1 cellular context compared by ENCODE assay signal in the genomic region with DNA sequence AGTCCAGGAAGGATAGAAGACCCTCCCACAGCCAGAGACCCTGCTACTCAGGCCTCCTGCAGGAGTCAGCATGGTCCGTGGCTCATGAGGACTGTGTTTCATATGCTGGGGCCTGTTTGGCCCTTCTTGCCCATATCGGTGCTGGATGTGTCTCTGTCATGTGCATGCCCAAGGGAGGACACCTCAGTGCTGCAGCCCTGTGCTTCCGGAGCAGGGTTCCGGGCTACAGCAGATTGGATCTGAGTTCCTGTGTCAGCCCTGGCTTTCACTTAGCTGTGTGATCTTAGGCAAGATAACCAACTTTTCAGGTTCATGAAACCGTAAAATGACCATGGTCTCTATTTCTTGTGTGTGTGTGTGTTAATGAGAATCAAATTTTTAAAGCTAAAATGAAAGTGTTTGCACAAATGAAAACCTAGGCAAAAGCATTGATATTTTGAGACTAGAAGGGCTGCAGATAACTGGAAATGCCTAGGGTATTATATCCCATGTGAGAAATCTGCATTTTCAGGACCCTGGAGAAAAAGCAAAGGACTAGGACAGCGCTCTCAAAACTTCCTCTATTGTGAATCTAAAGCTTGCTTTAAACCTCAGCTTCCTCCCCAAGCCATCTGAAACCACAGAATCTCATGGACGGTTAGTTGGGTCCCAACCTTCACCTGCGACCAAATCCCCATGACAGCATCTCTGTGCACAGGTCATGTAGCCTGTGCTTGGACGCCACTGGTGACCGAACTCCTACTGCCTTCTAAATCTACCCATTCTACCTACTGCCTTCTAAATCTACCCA.
TF ChIP-seq lines count a peak whose summit lies in the region.

No MANE protein-coding gene starts in this region.

TF ChIP-seq in GM23338, 12 proteins besides CTCF, POLR2A, EP300 and RAD21 (continued from another document):
- TF ChIP-seq, protein P1, sequence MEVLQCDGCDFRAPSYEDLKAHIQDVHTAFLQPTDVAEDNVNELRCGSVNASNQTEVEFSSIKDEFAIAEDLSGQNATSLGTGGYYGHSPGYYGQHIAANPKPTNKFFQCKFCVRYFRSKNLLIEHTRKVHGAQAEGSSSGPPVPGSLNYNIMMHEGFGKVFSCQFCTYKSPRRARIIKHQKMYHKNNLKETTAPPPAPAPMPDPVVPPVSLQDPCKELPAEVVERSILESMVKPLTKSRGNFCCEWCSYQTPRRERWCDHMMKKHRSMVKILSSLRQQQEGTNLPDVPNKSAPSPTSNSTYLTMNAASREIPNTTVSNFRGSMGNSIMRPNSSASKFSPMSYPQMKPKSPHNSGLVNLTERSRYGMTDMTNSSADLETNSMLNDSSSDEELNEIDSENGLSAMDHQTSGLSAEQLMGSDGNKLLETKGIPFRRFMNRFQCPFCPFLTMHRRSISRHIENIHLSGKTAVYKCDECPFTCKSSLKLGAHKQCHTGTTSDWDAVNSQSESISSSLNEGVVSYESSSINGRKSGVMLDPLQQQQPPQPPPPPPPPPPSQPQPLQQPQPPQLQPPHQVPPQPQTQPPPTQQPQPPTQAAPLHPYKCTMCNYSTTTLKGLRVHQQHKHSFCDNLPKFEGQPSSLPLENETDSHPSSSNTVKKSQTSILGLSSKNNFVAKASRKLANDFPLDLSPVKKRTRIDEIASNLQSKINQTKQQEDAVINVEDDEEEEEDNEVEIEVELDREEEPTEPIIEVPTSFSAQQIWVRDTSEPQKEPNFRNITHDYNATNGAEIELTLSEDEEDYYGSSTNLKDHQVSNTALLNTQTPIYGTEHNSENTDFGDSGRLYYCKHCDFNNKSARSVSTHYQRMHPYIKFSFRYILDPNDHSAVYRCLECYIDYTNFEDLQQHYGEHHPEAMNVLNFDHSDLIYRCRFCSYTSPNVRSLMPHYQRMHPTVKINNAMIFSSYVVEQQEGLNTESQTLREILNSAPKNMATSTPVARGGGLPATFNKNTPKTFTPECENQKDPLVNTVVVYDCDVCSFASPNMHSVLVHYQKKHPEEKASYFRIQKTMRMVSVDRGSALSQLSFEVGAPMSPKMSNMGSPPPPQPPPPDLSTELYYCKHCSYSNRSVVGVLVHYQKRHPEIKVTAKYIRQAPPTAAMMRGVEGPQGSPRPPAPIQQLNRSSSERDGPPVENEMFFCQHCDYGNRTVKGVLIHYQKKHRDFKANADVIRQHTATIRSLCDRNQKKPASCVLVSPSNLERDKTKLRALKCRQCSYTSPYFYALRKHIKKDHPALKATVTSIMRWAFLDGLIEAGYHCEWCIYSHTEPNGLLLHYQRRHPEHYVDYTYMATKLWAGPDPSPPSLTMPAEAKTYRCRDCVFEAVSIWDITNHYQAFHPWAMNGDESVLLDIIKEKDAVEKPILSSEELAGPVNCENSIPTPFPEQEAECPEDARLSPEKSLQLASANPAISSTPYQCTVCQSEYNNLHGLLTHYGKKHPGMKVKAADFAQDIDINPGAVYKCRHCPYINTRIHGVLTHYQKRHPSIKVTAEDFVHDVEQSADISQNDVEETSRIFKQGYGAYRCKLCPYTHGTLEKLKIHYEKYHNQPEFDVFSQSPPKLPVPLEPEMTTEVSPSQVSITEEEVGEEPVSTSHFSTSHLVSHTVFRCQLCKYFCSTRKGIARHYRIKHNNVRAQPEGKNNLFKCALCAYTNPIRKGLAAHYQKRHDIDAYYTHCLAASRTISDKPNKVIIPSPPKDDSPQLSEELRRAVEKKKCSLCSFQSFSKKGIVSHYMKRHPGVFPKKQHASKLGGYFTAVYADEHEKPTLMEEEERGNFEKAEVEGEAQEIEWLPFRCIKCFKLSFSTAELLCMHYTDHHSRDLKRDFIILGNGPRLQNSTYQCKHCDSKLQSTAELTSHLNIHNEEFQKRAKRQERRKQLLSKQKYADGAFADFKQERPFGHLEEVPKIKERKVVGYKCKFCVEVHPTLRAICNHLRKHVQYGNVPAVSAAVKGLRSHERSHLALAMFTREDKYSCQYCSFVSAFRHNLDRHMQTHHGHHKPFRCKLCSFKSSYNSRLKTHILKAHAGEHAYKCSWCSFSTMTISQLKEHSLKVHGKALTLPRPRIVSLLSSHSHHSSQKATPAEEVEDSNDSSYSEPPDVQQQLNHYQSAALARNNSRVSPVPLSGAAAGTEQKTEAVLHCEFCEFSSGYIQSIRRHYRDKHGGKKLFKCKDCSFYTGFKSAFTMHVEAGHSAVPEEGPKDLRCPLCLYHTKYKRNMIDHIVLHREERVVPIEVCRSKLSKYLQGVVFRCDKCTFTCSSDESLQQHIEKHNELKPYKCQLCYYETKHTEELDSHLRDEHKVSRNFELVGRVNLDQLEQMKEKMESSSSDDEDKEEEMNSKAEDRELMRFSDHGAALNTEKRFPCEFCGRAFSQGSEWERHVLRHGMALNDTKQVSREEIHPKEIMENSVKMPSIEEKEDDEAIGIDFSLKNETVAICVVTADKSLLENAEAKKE (CRISPR knock-in tag; IDR thresholded peaks at IDR 0.05): no peak
- TF ChIP-seq ZNF114 (CRISPR knock-in tag; IDR thresholded peaks at IDR 0.05) (no peak), EZH2 (IDR thresholded peaks at IDR 0.05; ENCODE audit: low read depth, unreplicated experiment) (no peak)
